ENCODE assay signal across 21 cellular contexts in the genomic region with DNA sequence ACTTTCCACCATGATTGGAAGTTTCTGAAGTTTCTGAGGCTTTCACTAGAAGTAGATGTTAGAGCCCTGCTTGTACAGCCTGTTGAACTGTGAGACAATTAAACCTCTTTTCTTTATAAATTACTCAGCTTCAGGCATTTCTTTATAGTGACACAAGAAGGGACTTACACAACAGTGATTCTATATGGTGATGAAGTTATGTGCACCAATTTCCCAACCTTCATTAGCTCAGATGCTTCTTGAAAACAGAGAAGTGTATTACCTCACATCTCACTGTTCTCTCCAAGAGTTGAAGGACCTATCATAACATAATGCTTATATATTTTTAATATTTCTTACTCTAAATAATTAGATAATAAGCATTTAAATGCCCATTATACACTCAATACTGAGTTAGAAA.
DNase-seq lines count a peak whose midpoint lies in the region; ATAC-seq and TF ChIP-seq lines count a peak whose summit lies in the region.
"Had no signal": no experiment of that assay in that cellular context is flagged by ENCODE, and none has a peak within 500 bp of the region (broad histone marks: within the 10 kb centered on the region; RNA-seq: fewer than 3 reads in every experiment).

No MANE protein-coding gene starts in this region.

- no peak overlapping the region for H3K27ac ChIP-seq in mammary epithelial cell (ENCODE audit: insufficient read depth, low read depth, low read length)
- no peak overlapping the region for H3K27ac ChIP-seq in osteoblast (ENCODE audit: low read depth, low read length)
- H3K27ac ChIP-seq in hepatocyte, result no peak overlapping the region
- H3K27ac ChIP-seq: 22Rv1, BLaER1, C4-2B had no signal

- POLR2A ChIA-PET in MCF 10A (lab: Yijun Ruan, JAX), result no interaction called here

- no peaks in the 10 kb centered on the region for H3K9me2 ChIP-seq in hepatocyte (replicated peaks; ENCODE audit: insufficient read depth)

- H3K9me3 Mint-ChIP-seq in MCF 10A (ENCODE audit: unreplicated experiment) (no peaks in the 10 kb centered on the region), osteocyte (ENCODE audit: unreplicated experiment) (peaks cover 4% of the 10 kb centered on the region)

- dilution Hi-C loops in mammary epithelial cell (cut with HindIII; ENCODE audit: low sequenced_read_pairs), result no loop called here

- no TSS peak for BruUV-seq in MCF 10A (replicated peaks; lab: Mats Ljungman, UMichigan)
- no TSS peak for BruUV-seq in mammary epithelial cell (replicated peaks; lab: Mats Ljungman, UMichigan)

- H4K20me1 ChIP-seq in mammary epithelial cell (ENCODE audit: insufficient read depth, low read length) (no peaks in the 10 kb centered on the region), osteoblast (ENCODE audit: insufficient read depth, low read length) (no peaks in the 10 kb centered on the region), hepatocyte (ENCODE audit: insufficient read depth, poor library complexity, severe bottlenecking) (no peaks in the 10 kb centered on the region)
- H4K20me1 ChIP-seq: BLaER1 had no signal

- H3K27me3 Mint-ChIP-seq in MCF 10A (ENCODE audit: insufficient read depth, unreplicated experiment) (no peaks in the 10 kb centered on the region), osteocyte (ENCODE audit: unreplicated experiment) (no peaks in the 10 kb centered on the region)
- H3K27me3 Mint-ChIP-seq: B cell; CD4-positive, CD25-positive, alpha-beta regulatory T cell; CD8-positive, alpha-beta memory T cell had no signal

- peaks cover 4% of the 10 kb centered on the region for H3K9me3 ChIP-seq in mammary epithelial cell (replicated peaks; ENCODE audit: insufficient read depth, low read length)
- H3K9me3 ChIP-seq in osteoblast (ENCODE audit: low read depth, low read length), result peaks cover 2% of the 10 kb centered on the region
- H3K9me3 ChIP-seq in hepatocyte (ENCODE audit: low read depth), result no peaks in the 10 kb centered on the region
- H3K9me3 ChIP-seq: HAP-1 had no signal

- intact Hi-C loops in MCF 10A (cut with micrococcal nuclease), result no loop called here
- intact Hi-C loops in mammary epithelial cell (cut with micrococcal nuclease), result no loop called here

- H3K4me1 ChIP-seq in mammary epithelial cell (ENCODE audit: insufficient read depth, low read length) (peaks cover 6% of the 10 kb centered on the region), osteoblast (ENCODE audit: insufficient read depth, low read length) (no peaks in the 10 kb centered on the region), hepatocyte (ENCODE audit: insufficient read depth) (no peaks in the 10 kb centered on the region)
- H3K4me1 ChIP-seq: BLaER1, HAP-1 had no signal

- H3K27ac Mint-ChIP-seq in MCF 10A (ENCODE audit: low read depth, unreplicated experiment) (no peak overlapping the region), osteocyte (ENCODE audit: unreplicated experiment) (no peak overlapping the region)
- H3K27ac Mint-ChIP-seq: B cell; CD4-positive, CD25-positive, alpha-beta regulatory T cell; CD8-positive, alpha-beta memory T cell had no signal

- TF ChIP-seq CTCF in MCF 10A (IDR thresholded peaks at IDR 0.05; ENCODE audit: unreplicated experiment) (no peak), mammary epithelial cell (conservative IDR thresholded peaks at IDR 0.05 in 1 of 2, IDR thresholded peaks at IDR 0.05 in 1 of 2; ENCODE audit: extremely low read depth in 1 of 2, insufficient read depth in 1 of 2, low read depth in 1 of 2, low read length in 2 of 2) (no peak), choroid plexus epithelial cell (conservative IDR thresholded peaks at IDR 0.05; ENCODE audit: low read depth, low read length) (no peak), fibroblast of mammary gland (conservative IDR thresholded peaks at IDR 0.05; ENCODE audit: control insufficient read depth, insufficient read depth, low read depth, low read length) (no peak), osteoblast (IDR thresholded peaks at IDR 0.05; ENCODE audit: extremely low read depth, low read depth, low read length) (no peak), hepatocyte (IDR thresholded peaks at IDR 0.05; ENCODE audit: poor library complexity) (no peak), osteocyte (IDR thresholded peaks at IDR 0.05) (no peak)

- H3K79me2 ChIP-seq in mammary epithelial cell (ENCODE audit: insufficient read depth, low read length) (no peaks in the 10 kb centered on the region), osteoblast (ENCODE audit: insufficient read depth, low read length) (no peaks in the 10 kb centered on the region), hepatocyte (no peaks in the 10 kb centered on the region)

- DNase-seq in MCF 10A (ENCODE audit: unreplicated experiment) (peak; percentile 23), mammary epithelial cell (no peak), choroid plexus epithelial cell (ENCODE audit: low read depth) (peak; percentile 30), fibroblast of mammary gland (ENCODE audit: low read depth) (peak; percentile 2), osteoblast (ENCODE audit: insufficient read length, low spot score, missing footprints) (peak; percentile 3), hepatocyte (ENCODE audit: low spot score) (no peak), osteocyte (ENCODE audit: extremely low spot score, unreplicated experiment) (no peak)
- DNase-seq: CD4-positive, CD25-positive, alpha-beta regulatory T cell; CD8-positive, alpha-beta memory T cell; DMS 273 treated with DMSO at 0.1 percent for 48 hours; DMS79; EL; GDM1; GOT3 had no signal

- H3K4me3 ChIP-seq in mammary epithelial cell (replicated peaks in 1 of 3; ENCODE audit: insufficient read depth in 1 of 3, low read depth in 2 of 3, low read length in 3 of 3) (no peak overlapping the region), choroid plexus epithelial cell (ENCODE audit: low read depth, low read length) (no peak overlapping the region), fibroblast of mammary gland (ENCODE audit: control insufficient read depth, low read depth, low read length) (no peak overlapping the region), osteoblast (ENCODE audit: insufficient read depth, low read length) (no peak overlapping the region), hepatocyte (no peak overlapping the region)
- H3K4me3 ChIP-seq: BLaER1, GM12878, HAP-1 had no signal

- H3K4me2 ChIP-seq in mammary epithelial cell (ENCODE audit: insufficient read depth, low read depth, low read length) (no peak overlapping the region), osteoblast (ENCODE audit: insufficient read depth, low read length) (no peak overlapping the region), hepatocyte (no peak overlapping the region)
- H3K4me2 ChIP-seq: BLaER1 had no signal

- CTCF ChIA-PET in MCF 10A (lab: Yijun Ruan, JAX) (no interaction called here), mammary epithelial cell (lab: Charles Lee; ENCODE audit: low non-redundant PET) (no interaction called here)

- H3K27me3 ChIP-seq in mammary epithelial cell (ENCODE audit: insufficient read depth, low read length), result no peaks in the 10 kb centered on the region
- H3K27me3 ChIP-seq in osteoblast (ENCODE audit: insufficient read depth, low read length), result no peaks in the 10 kb centered on the region
- H3K27me3 ChIP-seq in hepatocyte, result no peaks in the 10 kb centered on the region
- H3K27me3 ChIP-seq: BLaER1 had no signal

- in situ Hi-C loops in mammary epithelial cell (cut with MboI; ENCODE audit: low sequenced_read_pairs in 2 of 2), result no loop called here

- ATAC-seq in HG03460 (IDR thresholded peaks at IDR 0.05; ENCODE audit: unreplicated experiment), result no peak
- ATAC-seq: GM12878 had no signal

- no peaks in the 10 kb centered on the region for H3K36me3 Mint-ChIP-seq in MCF 10A (ENCODE audit: insufficient read depth, unreplicated experiment)
- H3K36me3 Mint-ChIP-seq in osteocyte (ENCODE audit: unreplicated experiment), result no peaks in the 10 kb centered on the region
- H3K36me3 Mint-ChIP-seq: CD4-positive, CD25-positive, alpha-beta regulatory T cell had no signal

- H3K36me3 ChIP-seq in mammary epithelial cell (ENCODE audit: insufficient read depth, low read length) (no peaks in the 10 kb centered on the region), osteoblast (ENCODE audit: insufficient read depth, low read length) (no peaks in the 10 kb centered on the region), hepatocyte (replicated peaks; ENCODE audit: insufficient read depth, low read depth) (no peaks in the 10 kb centered on the region)
- H3K36me3 ChIP-seq: BLaER1, HAP-1 had no signal

- no peak overlapping the region for H3K4me3 Mint-ChIP-seq in MCF 10A (ENCODE audit: unreplicated experiment)
- H3K4me3 Mint-ChIP-seq in osteocyte (ENCODE audit: unreplicated experiment), result no peak overlapping the region
- H3K4me3 Mint-ChIP-seq: B cell; CD4-positive, CD25-positive, alpha-beta regulatory T cell; CD8-positive, alpha-beta memory T cell had no signal

- H3K4me1 Mint-ChIP-seq in MCF 10A (ENCODE audit: insufficient read depth, unreplicated experiment) (peaks cover under 1% of the 10 kb centered on the region), osteocyte (ENCODE audit: unreplicated experiment) (peaks cover 6% of the 10 kb centered on the region)
- H3K4me1 Mint-ChIP-seq: B cell; CD4-positive, CD25-positive, alpha-beta regulatory T cell; CD8-positive, alpha-beta memory T cell had no signal

- H3K9ac ChIP-seq in mammary epithelial cell (ENCODE audit: insufficient read depth, low read length), result no peak overlapping the region
- H3K9ac ChIP-seq: BLaER1 had no signal

- H2AFZ ChIP-seq in mammary epithelial cell (ENCODE audit: low read depth, low read length) (no peak overlapping the region), osteoblast (ENCODE audit: low read length) (no peak overlapping the region), hepatocyte (no peak overlapping the region)

Comparison
In these comparisons a context has a peak if more than half of its experiments do, and no peak if none do; other contexts are left out.
1. DNase-seq: peak in MCF 10A (single experiment), choroid plexus epithelial cell (single experiment), fibroblast of mammary gland (single experiment) and osteoblast (single experiment); none in mammary epithelial cell (single experiment), hepatocyte (single experiment) and osteocyte (single experiment).